In the genomic region with DNA sequence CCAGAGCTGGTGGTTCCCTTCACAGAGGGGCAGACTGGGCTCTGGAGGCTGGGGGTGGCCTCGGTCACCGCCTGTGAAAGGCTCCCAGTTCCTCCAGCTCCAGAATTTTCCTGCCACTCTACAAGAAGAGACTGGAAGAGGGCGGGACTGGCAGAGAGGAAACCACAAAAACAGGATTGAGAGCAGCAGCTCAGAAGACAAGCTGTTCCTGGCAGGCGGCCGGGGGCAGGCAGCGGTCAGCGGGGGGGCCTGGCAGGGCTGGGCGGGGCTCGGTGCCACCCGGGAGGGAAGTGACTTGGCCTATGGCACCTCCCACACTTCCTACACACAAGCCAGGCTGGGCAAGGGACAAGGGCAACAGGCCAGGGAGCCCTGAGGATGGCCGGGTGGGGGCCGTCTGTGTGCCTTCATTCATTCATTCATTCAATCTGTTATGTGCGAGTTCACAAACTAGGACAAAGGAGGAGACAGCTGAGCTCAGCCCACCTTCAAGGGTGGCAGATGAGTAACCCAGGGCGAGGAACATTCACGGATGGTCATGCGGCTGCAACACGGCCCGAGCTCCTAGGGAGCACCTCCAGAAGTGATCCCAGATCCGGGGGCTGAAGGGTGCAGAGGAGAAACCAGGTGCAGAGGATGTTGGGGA, we compare ENCODE assay signal across 8 cellular contexts. TPM values are rescaled to one million over a fixed set of nuclear protein-coding genes. Genes with fewer than 3 reads are reported as not detected.
DNase-seq lines count a peak whose midpoint lies in the region; ATAC-seq and TF ChIP-seq lines count a peak whose summit lies in the region.

No MANE protein-coding gene starts in this region.

- POLR2A ChIA-PET in activated CD8-positive, alpha-beta T cell treated with anti-CD3 and anti-CD28 coated beads, Interleukin-2, amount 10 ng/mL, durations not matched to agents 7 days and 5 days (lab: Charles Lee), result interaction anchor here (0.7 to 2.4 kb wide), 5 partner anchors 10 to 53 kb away, joined by 3 to 12 read pairs (median 4); no protein-coding TSS in a partner anchor

- H3K4me1 Mint-ChIP-seq in activated CD8-positive, alpha-beta memory T cell treated with anti-CD3 and anti-CD28 coated beads, Interleukin-2, amount 10 ng/mL, durations not matched to agents 7 days and 5 days, result peaks cover 24% of the 10 kb centered on the region
- peaks cover 33% of the 10 kb centered on the region for H3K4me1 Mint-ChIP-seq in activated CD8-positive, alpha-beta T cell treated with anti-CD3 and anti-CD28 coated beads, Interleukin-2, amount 10 ng/mL, durations not matched to agents 7 days and 5 days (ENCODE audit: low read depth)

- TF ChIP-seq CTCF in esophagus squamous epithelium (IDR thresholded peaks at IDR 0.05) (no peak), uterus (IDR thresholded peaks at IDR 0.05) (no peak)

- WGBS in esophagus squamous epithelium, 2 donors, result 2 to 15% methylated on average over 8 to 11 of the region's 19 CpGs

- H3K9me3 Mint-ChIP-seq in activated CD8-positive, alpha-beta memory T cell treated with anti-CD3 and anti-CD28 coated beads, Interleukin-2, amount 10 ng/mL, durations not matched to agents 7 days and 5 days (ENCODE audit: low read depth), result no peaks in the 10 kb centered on the region
- H3K9me3 Mint-ChIP-seq in activated CD8-positive, alpha-beta T cell treated with anti-CD3 and anti-CD28 coated beads, Interleukin-2, amount 10 ng/mL, durations not matched to agents 7 days and 5 days (ENCODE audit: insufficient read depth), result no peaks in the 10 kb centered on the region

- H3K27ac Mint-ChIP-seq in activated CD8-positive, alpha-beta memory T cell treated with anti-CD3 and anti-CD28 coated beads, Interleukin-2, amount 10 ng/mL, durations not matched to agents 7 days and 5 days, result peak overlapping the region; percentile 67
- H3K27ac Mint-ChIP-seq in activated CD8-positive, alpha-beta T cell treated with anti-CD3 and anti-CD28 coated beads, Interleukin-2, amount 10 ng/mL, durations not matched to agents 7 days and 5 days, result peak overlapping the region; percentile 83

- H3K27ac ChIP-seq in esophagus squamous epithelium, result peak overlapping the region; percentile 94 to 99 (median 98)
- H3K27ac ChIP-seq in muscle layer of duodenum (ENCODE audit: low read length), result peak overlapping the region; percentile 64
- peak overlapping the region; percentile 81 to 90 for H3K27ac ChIP-seq in uterus

- DNase-seq in activated CD8-positive, alpha-beta memory T cell treated with anti-CD3 and anti-CD28 coated beads, Interleukin-2, amount 10 ng/mL, durations not matched to agents 7 days and 5 days, result peak; percentile 59
- no peak for DNase-seq in activated CD8-positive, alpha-beta memory T cell treated with anti-CD3 and anti-CD28 coated beads, Interleukin-2, amount 50 U/mL, for 48 hours
- peak; percentile 68 for DNase-seq in NCI-H2171 (lab: John Stamatoyannopoulos, UW)
- DNase-seq in activated CD8-positive, alpha-beta T cell treated with anti-CD3 and anti-CD28 coated beads, Interleukin-2, amount 10 ng/mL, durations not matched to agents 7 days and 5 days, result peak; percentile 59
- DNase-seq in esophagus squamous epithelium (lab: John Stamatoyannopoulos, UW), result peak; percentile 55
- peak; percentile 89 to 93 for DNase-seq in uterus

- H3K27me3 Mint-ChIP-seq in activated CD8-positive, alpha-beta memory T cell treated with anti-CD3 and anti-CD28 coated beads, Interleukin-2, amount 10 ng/mL, durations not matched to agents 7 days and 5 days, result no peaks in the 10 kb centered on the region
- H3K27me3 Mint-ChIP-seq in activated CD8-positive, alpha-beta T cell treated with anti-CD3 and anti-CD28 coated beads, Interleukin-2, amount 10 ng/mL, durations not matched to agents 7 days and 5 days (ENCODE audit: low read depth), result no peaks in the 10 kb centered on the region

- peak; percentile 42 for ATAC-seq in activated CD8-positive, alpha-beta memory T cell treated with anti-CD3 and anti-CD28 coated beads, Interleukin-2, amount 10 ng/mL, durations not matched to agents 7 days and 5 days
- ATAC-seq in activated CD8-positive, alpha-beta T cell treated with anti-CD3 and anti-CD28 coated beads, Interleukin-2, amount 10 ng/mL, durations not matched to agents 7 days and 5 days, result peak; percentile 51
- no peak for ATAC-seq in HG03135 (IDR thresholded peaks at IDR 0.05; ENCODE audit: unreplicated experiment)

- H3K36me3 Mint-ChIP-seq in activated CD8-positive, alpha-beta memory T cell treated with anti-CD3 and anti-CD28 coated beads, Interleukin-2, amount 10 ng/mL, durations not matched to agents 7 days and 5 days, result no peaks in the 10 kb centered on the region
- H3K36me3 Mint-ChIP-seq in activated CD8-positive, alpha-beta T cell treated with anti-CD3 and anti-CD28 coated beads, Interleukin-2, amount 10 ng/mL, durations not matched to agents 7 days and 5 days (ENCODE audit: low read depth), result no peaks in the 10 kb centered on the region

- H3K4me3 Mint-ChIP-seq in activated CD8-positive, alpha-beta memory T cell treated with anti-CD3 and anti-CD28 coated beads, Interleukin-2, amount 10 ng/mL, durations not matched to agents 7 days and 5 days, result peak overlapping the region; percentile 55
- H3K4me3 Mint-ChIP-seq in activated CD8-positive, alpha-beta T cell treated with anti-CD3 and anti-CD28 coated beads, Interleukin-2, amount 10 ng/mL, durations not matched to agents 7 days and 5 days, result peak overlapping the region; percentile 66

- CTCF ChIA-PET in activated CD8-positive, alpha-beta memory T cell treated with anti-CD3 and anti-CD28 coated beads, Interleukin-2, amount 10 ng/mL, durations not matched to agents 7 days and 5 days (lab: Charles Lee), result interaction anchor here (0.9 to 2.1 kb wide), 5 partner anchors 10 to 135 kb away, joined by 3 to 14 read pairs (median 4); no protein-coding TSS in a partner anchor
- CTCF ChIA-PET in activated CD8-positive, alpha-beta T cell treated with anti-CD3 and anti-CD28 coated beads, Interleukin-2, amount 10 ng/mL, durations not matched to agents 7 days and 5 days (lab: Charles Lee), result interaction anchor here (1.1 to 3.7 kb wide), 5 partner anchors 10 to 102 kb away, joined by 3 to 14 read pairs (median 4); no protein-coding TSS in a partner anchor

- H3K9me3 ChIP-seq in esophagus squamous epithelium (peaks cover 0 to 12% (median 11%) of the 10 kb centered on the region in 3 donors), muscle layer of duodenum (ENCODE audit: control insufficient read depth in 1 of 2, low read length in 2 of 2) (peaks cover 0 to 8% of the 10 kb centered on the region in 2 donors), uterus (no peaks in the 10 kb centered on the region)

- TF ChIP-seq POLR2A in esophagus squamous epithelium (IDR thresholded peaks at IDR 0.05) (peak in 2 of 4 donors; percentile 9 to 49), uterus (IDR thresholded peaks at IDR 0.05) (peak; percentile 33 to 60)

- H3K36me3 ChIP-seq in esophagus squamous epithelium (no peaks in the 10 kb centered on the region), muscle layer of duodenum (ENCODE audit: control insufficient read depth in 1 of 2, insufficient read depth in 2 of 2, low read length in 2 of 2) (no peaks in the 10 kb centered on the region), uterus (no peaks in the 10 kb centered on the region)

- H3K4me1 ChIP-seq in esophagus squamous epithelium, result peaks cover 43 to 75% (median 60%) of the 10 kb centered on the region in 3 donors
- peaks cover 7 to 15% of the 10 kb centered on the region in 2 donors for H3K4me1 ChIP-seq in muscle layer of duodenum (ENCODE audit: control insufficient read depth in 1 of 2, insufficient read depth in 2 of 2, low read length in 2 of 2)
- no peaks in the 10 kb centered on the region for H3K4me1 ChIP-seq in uterus

- H3K27me3 ChIP-seq in esophagus squamous epithelium (no peaks in the 10 kb centered on the region), muscle layer of duodenum (ENCODE audit: low read depth, low read length) (no peaks in the 10 kb centered on the region), uterus (no peaks in the 10 kb centered on the region)

- peak overlapping the region in 3 of 4 donors; percentile 11 to 58 (median 23) for H3K4me3 ChIP-seq in esophagus squamous epithelium
- peak overlapping the region; percentile 11 to 39 for H3K4me3 ChIP-seq in muscle layer of duodenum (ENCODE audit: low read depth in 1 of 2, low read length in 2 of 2)
- no peak overlapping the region for H3K4me3 ChIP-seq in uterus

- intact Hi-C loops in esophagus squamous epithelium (cut with DNase I), result no loop called here
- intact Hi-C loops in uterus (cut with DNase I; ENCODE audit: low total_unique reads), result no loop called here

RNA-seq across cellular contexts. Expression of gene BTBD2, which starts 16.9 kb away (rescaled TPM):
- total RNA-seq in activated CD8-positive, alpha-beta memory T cell treated with anti-CD3 and anti-CD28 coated beads, Interleukin-2, amount 10 ng/mL, durations not matched to agents 7 days and 5 days, result 10 to 100 TPM; 37.4 to 52.7 TPM
- total RNA-seq in activated CD8-positive, alpha-beta T cell treated with anti-CD3 and anti-CD28 coated beads, Interleukin-2, amount 10 ng/mL, durations not matched to agents 7 days and 5 days, result 10 to 100 TPM; 48.2 to 53.4 TPM
- total RNA-seq in esophagus squamous epithelium (10 to 100 TPM; 42.3 to 79.0 (median 63.8) TPM), uterus (100 to 1,000 TPM in 1 of 4 donors, 10 to 100 TPM in 3; 48.2 to 105 (median 61.8) TPM)

RNA-seq across cellular contexts. Expression of gene MKNK2, which starts 18.6 kb away (rescaled TPM):
- total RNA-seq in activated CD8-positive, alpha-beta memory T cell treated with anti-CD3 and anti-CD28 coated beads, Interleukin-2, amount 10 ng/mL, durations not matched to agents 7 days and 5 days, result 100 to 1,000 TPM; 196 to 201 TPM
- total RNA-seq in activated CD8-positive, alpha-beta T cell treated with anti-CD3 and anti-CD28 coated beads, Interleukin-2, amount 10 ng/mL, durations not matched to agents 7 days and 5 days, result 100 to 1,000 TPM; 332 to 348 TPM
- 100 to 1,000 TPM; 147 to 300 (median 189) TPM for total RNA-seq in esophagus squamous epithelium
- total RNA-seq in uterus, result 100 to 1,000 TPM in 2 of 4 donors, 10 to 100 TPM in 2; 34.6 to 155 (median 81.7) TPM

Comparison
In these comparisons a context has a peak if more than half of its experiments do, and no peak if none do; other contexts are left out.
1. H3K4me3 ChIP-seq: peak in esophagus squamous epithelium (3 of 4) and muscle layer of duodenum (2 of 2); none in uterus (0 of 2).
2. Peak in every context shown above with its lines, with median percentiles within 50 percentile points of each other: H3K27ac ChIP-seq.